ENCODE assay signal across 12 cellular contexts in genomic region chr19:11361037-11361770, GRCh38. TPM values are rescaled to one million over a fixed set of nuclear protein-coding genes. Genes with fewer than 3 reads are reported as not detected.
DNase-seq lines count a peak whose midpoint lies in the region; ATAC-seq, FAIRE-seq and TF ChIP-seq lines count a peak whose summit lies in the region.
"Had no signal": no experiment of that assay in that cellular context is flagged by ENCODE, and none has a peak within 500 bp of the region (broad histone marks: within the 10 kb centered on the region; RNA-seq: fewer than 3 reads in every experiment).

No MANE protein-coding gene starts in this region.

- H4K8ac ChIP-seq in H1 (ENCODE audit: extremely low read depth, insufficient read depth, low read length), result peak overlapping the region; percentile 4; the same call in 1 of the 2 replicates

- H2AFZ ChIP-seq in H1 (ENCODE audit: low read length), result peak overlapping the region; percentile 91; the same call in 1 of the 2 replicates

- H3K4me1 ChIP-seq in H1 (replicated peaks in 1 of 4; ENCODE audit: control insufficient read depth in 3 of 4, insufficient read depth in 4 of 4, low read length in 3 of 4) (peaks cover 0 to 9% (median 5%) of the 10 kb centered on the region in 4 experiments), lung (ENCODE audit: control insufficient read depth in 2 of 2, insufficient read depth in 2 of 2, low read length in 2 of 2) (peaks cover 0 to 6% of the 10 kb centered on the region in 2 donors), vagina (peaks cover 19% of the 10 kb centered on the region)

- H3K27ac ChIP-seq in H1 (ENCODE audit: low read depth, low read length), result 0 out of 2 replicates have a peak overlapping the region, but pooled peaks have one; percentile 19
- no peak overlapping the region for H3K27ac ChIP-seq in lung (ENCODE audit: low read depth in 1 of 2, low read length in 1 of 2)
- no peak overlapping the region for H3K27ac ChIP-seq in vagina
- H3K27ac ChIP-seq: suprapubic skin had no signal

- no peak overlapping the region for H4K5ac ChIP-seq in H1 (ENCODE audit: insufficient read length, low read depth, low read length)

- H3K36me3 ChIP-seq in H1 (ENCODE audit: control insufficient read depth in 2 of 4, insufficient read depth in 4 of 4, low read length in 3 of 4), result no peaks in the 10 kb centered on the region
- H3K36me3 ChIP-seq in lung (ENCODE audit: control insufficient read depth in 2 of 2, insufficient read depth in 2 of 2, low read length in 2 of 2), result peaks cover 0 to 37% of the 10 kb centered on the region in 2 donors
- H3K36me3 ChIP-seq in vagina, result peaks cover 0 to 5% of the 10 kb centered on the region in 2 donors

- peaks cover 10% of the 10 kb centered on the region; the same call in 1 of the 2 replicates for H3K23me2 ChIP-seq in H1 (ENCODE audit: low read depth, low read length)

- H3K23ac ChIP-seq in H1 (ENCODE audit: insufficient read length), result no peak overlapping the region

- H3K27me3 ChIP-seq in H1 (replicated peaks in 1 of 4; ENCODE audit: control insufficient read depth in 3 of 4, extremely low read depth in 1 of 4, insufficient read depth in 3 of 4, low read length in 3 of 4) (peaks cover 0 to 11% (median 5%) of the 10 kb centered on the region in 4 experiments; a peak in 3 of 7 replicates), lung (ENCODE audit: control insufficient read depth, insufficient read depth) (no peaks in the 10 kb centered on the region), vagina (no peaks in the 10 kb centered on the region)
- H3K27me3 ChIP-seq: suprapubic skin had no signal

- H3K4ac ChIP-seq in H1 (replicated peaks; ENCODE audit: insufficient read length, low read depth, low read length), result no peak overlapping the region

- H2BK15ac ChIP-seq in H1 (ENCODE audit: low read length), result peak overlapping the region; percentile 98; the same call in 1 of the 2 replicates

- H2BK20ac ChIP-seq in H1 (ENCODE audit: low read length), result no peak overlapping the region

- H3K9me3 ChIP-seq in H1 (ENCODE audit: insufficient read depth in 2 of 2, low read depth in 1 of 2, low read length in 1 of 2) (no peaks in the 10 kb centered on the region), lung (ENCODE audit: control insufficient read depth in 2 of 2, insufficient read depth in 1 of 2, low read length in 1 of 2) (peaks cover 0 to 1% of the 10 kb centered on the region in 2 donors), vagina (no peaks in the 10 kb centered on the region)
- H3K9me3 ChIP-seq: suprapubic skin had no signal

- H4K20me1 ChIP-seq in H1 (replicated peaks in 1 of 2; ENCODE audit: control insufficient read depth in 1 of 2, insufficient read depth in 2 of 2, low read length in 2 of 2), result peaks cover 0 to 2% of the 10 kb centered on the region in 2 experiments

- no peaks in the 10 kb centered on the region for H3K79me1 ChIP-seq in H1 (ENCODE audit: low read depth, low read length)

- intact Hi-C loops in vagina (cut with DNase I), result no loop called here
- intact Hi-C loops in activated T-helper 1 cell treated with anti-CD3 and anti-CD28 coated beads, Interleukin-12 subunit alpha, Interleukin-12 subunit beta, Interleukin-2, Interleukin-4 antibody, amounts not matched to agents 30 ng/mL and 10 ng/mL and 1 ng/mL, durations not matched to agents 14 hours and 24 hours and 36 hours (cut with micrococcal nuclease), result no loop called here

- 9% methylated on average over 38 of the region's 43 CpGs; no CpG with 5 or more reads in 1 of the 2 experiments for WGBS in H1 (ENCODE audit: extremely low coverage in 1 of 2, insufficient coverage in 1 of 2, insufficient read length in 1 of 2, insufficient replicate concordance in 2 of 2, low coverage in 1 of 2, low lambda C conversion rate in 2 of 2, missing lambda C conversion rate in 1 of 2), 2 experiments
- WGBS in lung, 2 donors, result 65 to 79% methylated on average over 43 of the region's 43 CpGs

- peak overlapping the region in 2 of 4 experiments; percentile 32 to 38; a peak in 3 of 7 replicates for H3K9ac ChIP-seq in H1 (replicated peaks in 1 of 4; ENCODE audit: extremely low read depth in 1 of 4, low read depth in 3 of 4, low read length in 3 of 4)

- POLR2A ChIA-PET in H1 (lab: Charles Lee; ENCODE audit: partially characterized antibody), result interaction anchor here (0.5 to 3.1 kb wide), 15 partner anchors 9 to 272 kb away, joined by 3 to 34 read pairs (median 4); partner anchors contain the start of genes EPOR, LDLR, RGL3 and SWSAP1

- peak overlapping the region; percentile 87; the same call in 1 of the 2 replicates for H2BK5ac ChIP-seq in H1 (ENCODE audit: low read depth, low read length)

- peak overlapping the region; percentile 46 to 62 (median 56) for H3K4me3 ChIP-seq in H1 (ENCODE audit: extremely low read depth in 1 of 4, insufficient read depth in 2 of 4, low read depth in 3 of 4, low read length in 4 of 4)
- no peak overlapping the region for H3K4me3 ChIP-seq in lung
- H3K4me3 ChIP-seq in vagina, result no peak overlapping the region
- H3K4me3 ChIP-seq: suprapubic skin had no signal

- H2BK12ac ChIP-seq in H1 (ENCODE audit: low read depth, low read length), result peak overlapping the region; percentile 75; the same call in 1 of the 2 replicates

- peak; percentile 94 for FAIRE-seq in H1 (lab: Jason Lieb, UNC)

- no peaks in the 10 kb centered on the region for H3K79me2 ChIP-seq in H1 (ENCODE audit: control insufficient read depth in 1 of 2, insufficient read depth in 2 of 2, low read length in 2 of 2)

- no peak overlapping the region for H3K4me3 Mint-ChIP-seq in activated T-helper 1 cell treated with anti-CD3 and anti-CD28 coated beads, Interleukin-12 subunit alpha, Interleukin-12 subunit beta, Interleukin-2, Interleukin-4 antibody, amounts not matched to agents 30 ng/mL and 10 ng/mL and 1 ng/mL, durations not matched to agents 14 hours and 24 hours and 36 hours
- H3K4me3 Mint-ChIP-seq: activated CD8-positive, alpha-beta T cell treated with anti-CD3 and anti-CD28 coated beads for 36 hours; CD8-positive, alpha-beta T cell had no signal

- peak in 1 of 2 experiments; percentile 46; a peak in 1 of 3 replicates for TF ChIP-seq POLR2A in H1 (IDR thresholded peaks at IDR 0.05; ENCODE audit: control extremely low read depth in 1 of 2, low read depth in 2 of 2, low read length in 2 of 2)
- TF ChIP-seq POLR2A in vagina (IDR thresholded peaks at IDR 0.05), result no peak

- no peak overlapping the region for H2BK120ac ChIP-seq in H1 (replicated peaks; ENCODE audit: low read depth, low read length)

- H3K27me3 Mint-ChIP-seq in activated T-helper 1 cell treated with anti-CD3 and anti-CD28 coated beads, Interleukin-12 subunit alpha, Interleukin-12 subunit beta, Interleukin-2, Interleukin-4 antibody, amounts not matched to agents 30 ng/mL and 10 ng/mL and 1 ng/mL, durations not matched to agents 14 hours and 24 hours and 36 hours (ENCODE audit: insufficient read depth), result peaks cover 11% of the 10 kb centered on the region

- H3K18ac ChIP-seq in H1 (ENCODE audit: extremely low read depth, low read length), result peak overlapping the region; percentile 79; the same call in 1 of the 2 replicates

- DNase-seq in AG08396 (ENCODE audit: low spot score) (peak; percentile 48), HT-29 (ENCODE audit: low spot score) (peak; percentile 57), H1 (ENCODE audit: low read depth in 1 of 2, low spot score in 2 of 2) (peak in 1 of 2 experiments; percentile 100), lung (ENCODE audit: low spot score) (peak; percentile 85), NCI-H1092 treated with DMSO at 0.1 percent for 48 hours (lab: John Stamatoyannopoulos, UW) (no peak), vagina (ENCODE audit: extremely low spot score in 2 of 2) (no peak)
- DNase-seq in activated T-helper 1 cell treated with anti-CD3 and anti-CD28 coated beads, Interleukin-12 subunit alpha, Interleukin-12 subunit beta, Interleukin-2, Interleukin-4 antibody, amounts not matched to agents 30 ng/mL and 10 ng/mL and 1 ng/mL, durations not matched to agents 14 hours and 24 hours and 36 hours (ENCODE audit: low spot score), result no peak
- DNase-seq in effector CD8-positive, alpha-beta T cell (lab: John Stamatoyannopoulos, UW), result no peak
- DNase-seq: activated CD8-positive, alpha-beta T cell treated with anti-CD3 and anti-CD28 coated beads for 36 hours; CD8-positive, alpha-beta T cell; SIG-M5 had no signal

- H3K14ac ChIP-seq in H1 (ENCODE audit: insufficient read length), result no peak overlapping the region

- peak; percentile 45 for ATAC-seq in lung (ENCODE audit: insufficient read depth, low FRiP score)
- ATAC-seq: activated CD8-positive, alpha-beta T cell treated with anti-CD3 and anti-CD28 coated beads for 36 hours; CD8-positive, alpha-beta T cell had no signal

- peak overlapping the region; percentile 92 to 96 for H3K4me2 ChIP-seq in H1 (ENCODE audit: insufficient read depth in 1 of 2, low read depth in 2 of 2, low read length in 2 of 2)

- CTCF ChIA-PET in H1 (lab: Charles Lee; ENCODE audit: partially characterized antibody), result interaction anchor here (1.1 to 2.8 kb wide), 13 partner anchors 9 to 121 kb away, joined by 3 to 26 read pairs (median 4); partner anchors contain the start of genes CCDC159, EPOR, ODAD3 and PRKCSH

- peak; percentile 19 to 44 (median 44); a peak in 3 of 4 replicates for TF ChIP-seq CTCF in H1 (IDR thresholded peaks at IDR 0.05; ENCODE audit: control extremely low read depth in 1 of 3, insufficient read depth in 1 of 3, low read depth in 1 of 3, low read length in 3 of 3)
- no peak for TF ChIP-seq CTCF in lung (IDR thresholded peaks at IDR 0.05; ENCODE audit: control extremely low read depth, extremely low read depth)
- no peak for TF ChIP-seq CTCF in vagina (IDR thresholded peaks at IDR 0.05)

- H3K27ac Mint-ChIP-seq in activated T-helper 1 cell treated with anti-CD3 and anti-CD28 coated beads, Interleukin-12 subunit alpha, Interleukin-12 subunit beta, Interleukin-2, Interleukin-4 antibody, amounts not matched to agents 30 ng/mL and 10 ng/mL and 1 ng/mL, durations not matched to agents 14 hours and 24 hours and 36 hours, result no peak overlapping the region
- H3K27ac Mint-ChIP-seq: activated CD8-positive, alpha-beta T cell treated with anti-CD3 and anti-CD28 coated beads for 36 hours; CD8-positive, alpha-beta T cell had no signal

- no peak for TF ChIP-seq EP300 in H1 (IDR thresholded peaks at IDR 0.05; ENCODE audit: borderline replicate concordance in 1 of 2, low read depth in 2 of 2, low read length in 2 of 2)

- H3K36me3 Mint-ChIP-seq in activated T-helper 1 cell treated with anti-CD3 and anti-CD28 coated beads, Interleukin-12 subunit alpha, Interleukin-12 subunit beta, Interleukin-2, Interleukin-4 antibody, amounts not matched to agents 30 ng/mL and 10 ng/mL and 1 ng/mL, durations not matched to agents 14 hours and 24 hours and 36 hours (ENCODE audit: low read depth), result no peaks in the 10 kb centered on the region

- no peak for TF ChIP-seq RAD21 in H1 (IDR thresholded peaks at IDR 0.05 in 1 of 2, conservative IDR thresholded peaks at IDR 0.05 in 1 of 2; ENCODE audit: low read depth in 2 of 2, low read length in 2 of 2)

- peaks cover 4% of the 10 kb centered on the region for H3K4me1 Mint-ChIP-seq in activated T-helper 1 cell treated with anti-CD3 and anti-CD28 coated beads, Interleukin-12 subunit alpha, Interleukin-12 subunit beta, Interleukin-2, Interleukin-4 antibody, amounts not matched to agents 30 ng/mL and 10 ng/mL and 1 ng/mL, durations not matched to agents 14 hours and 24 hours and 36 hours (ENCODE audit: low read depth)

- no peak overlapping the region for H3K56ac ChIP-seq in H1 (replicated peaks; ENCODE audit: insufficient read length, low read depth, low read length)

- peak overlapping the region; percentile 25 for H4K91ac ChIP-seq in H1 (replicated peaks; ENCODE audit: insufficient read length, low read length)

- H3K9me3 Mint-ChIP-seq in activated T-helper 1 cell treated with anti-CD3 and anti-CD28 coated beads, Interleukin-12 subunit alpha, Interleukin-12 subunit beta, Interleukin-2, Interleukin-4 antibody, amounts not matched to agents 30 ng/mL and 10 ng/mL and 1 ng/mL, durations not matched to agents 14 hours and 24 hours and 36 hours, result no peaks in the 10 kb centered on the region
- H3K9me3 Mint-ChIP-seq: activated CD8-positive, alpha-beta T cell treated with anti-CD3 and anti-CD28 coated beads for 36 hours; CD8-positive, alpha-beta T cell had no signal

- H2AK5ac ChIP-seq in H1 (ENCODE audit: low read depth, low read length), result no peak overlapping the region

RNA-seq across cellular contexts. Expression of gene PLPPR2, which starts 6.0 kb away (rescaled TPM):
- 1.7 and 3.6 TPM in 2 replicates for total RNA-seq in HT-29 (2014; rRNA removed; shearing (Covaris generic))
- 9.5 and 11.7 TPM in 2 replicates for total RNA-seq in H1 (2021; fragmentation: NEBNext Ultra II Directional; extraction: Animal tissue kit (Norgen Biotek cat#: 25700))
- polyA plus RNA-seq in H1 (2011; rRNA removed), result 7.2 and 14.9 TPM in 2 replicates
- 6.2 TPM for polyA plus RNA-seq in H1 (2011; cell fraction: cytosol; rRNA removed)
- polyA plus RNA-seq in H1 (2011; cell fraction: nucleus; rRNA removed), result 15.6 TPM
- 7.1 to 13.3 TPM (median 10.8 TPM) in 4 replicates for polyA plus RNA-seq in H1 (2012, experiment 1 of 2)
- polyA plus RNA-seq in H1 (2012, experiment 2 of 2), result 9.1 TPM
- 13.4 TPM for polyA plus RNA-seq in H1 (2013, experiment 1 of 2)
- polyA plus RNA-seq in H1 (2013, experiment 2 of 2), result 13.8 TPM
- 3.7 and 5.4 TPM in 2 replicates for polyA minus RNA-seq in H1 (2011; rRNA and poly(A)+ RNA removed)
- 5.9 TPM for polyA minus RNA-seq in H1 (2011; cell fraction: cytosol; rRNA and poly(A)+ RNA removed)
- 11.3 TPM for polyA minus RNA-seq in H1 (2011; cell fraction: nucleus; rRNA and poly(A)+ RNA removed)
- 10 to 100 TPM in 1 of 2 donors, 1 to 10 TPM in 1; 9.1 to 33.2 TPM for total RNA-seq in lung
- 10 to 100 TPM; 15.3 to 35.1 TPM for polyA plus RNA-seq in lung
- total RNA-seq in vagina, result 16.5 TPM
- 2.0 TPM in 2 replicates for total RNA-seq in activated T-helper 1 cell treated with anti-CD3 and anti-CD28 coated beads, Interleukin-12 subunit alpha, Interleukin-12 subunit beta, Interleukin-2, Interleukin-4 antibody, amounts not matched to agents 30 ng/mL and 10 ng/mL and 1 ng/mL, durations not matched to agents 14 hours and 24 hours and 36 hours

RNA-seq across cellular contexts. Expression of gene SWSAP1, which starts 13.3 kb away (rescaled TPM):
- 3.9 and 5.4 TPM in 2 replicates for total RNA-seq in HT-29 (2014; rRNA removed; shearing (Covaris generic))
- total RNA-seq in H1 (2021; fragmentation: NEBNext Ultra II Directional; extraction: Animal tissue kit (Norgen Biotek cat#: 25700)), result 3.1 and 3.2 TPM in 2 replicates
- polyA plus RNA-seq in H1 (2011; rRNA removed) (5.1 and 5.2 TPM in 2 replicates), lung (1 to 10 TPM; 3.5 to 4.0 TPM)
- polyA plus RNA-seq in H1 (2011; cell fraction: cytosol; rRNA removed), result 3.7 TPM
- polyA plus RNA-seq in H1 (2011; cell fraction: nucleus; rRNA removed), result 3.3 TPM
- 2.0 to 4.0 TPM (median 3.5 TPM) in 4 replicates for polyA plus RNA-seq in H1 (2012, experiment 1 of 2)
- polyA plus RNA-seq in H1 (2012, experiment 2 of 2), result 3.0 TPM
- 4.8 TPM for polyA plus RNA-seq in H1 (2013, experiment 1 of 2)
- polyA plus RNA-seq in H1 (2013, experiment 2 of 2), result 4.5 TPM
- polyA minus RNA-seq in H1 (2011; rRNA and poly(A)+ RNA removed), result 0.76 and 1.2 TPM in 2 replicates
- polyA minus RNA-seq in H1 (2011; cell fraction: cytosol; rRNA and poly(A)+ RNA removed), result 2.0 TPM
- polyA minus RNA-seq in H1 (2011; cell fraction: nucleus; rRNA and poly(A)+ RNA removed), result 2.6 TPM
- total RNA-seq in lung (1 to 10 TPM; 1.1 to 4.1 TPM), vagina (1.5 TPM)
- total RNA-seq in activated T-helper 1 cell treated with anti-CD3 and anti-CD28 coated beads, Interleukin-12 subunit alpha, Interleukin-12 subunit beta, Interleukin-2, Interleukin-4 antibody, amounts not matched to agents 30 ng/mL and 10 ng/mL and 1 ng/mL, durations not matched to agents 14 hours and 24 hours and 36 hours, result 3.2 and 3.9 TPM in 2 replicates

RNA-seq across cellular contexts. Expression of gene CCDC159, which starts 14.9 kb away (rescaled TPM):
- 3.5 and 9.2 TPM in 2 replicates for total RNA-seq in HT-29 (2014; rRNA removed; shearing (Covaris generic))
- 4.0 and 5.5 TPM in 2 replicates for total RNA-seq in H1 (2021; fragmentation: NEBNext Ultra II Directional; extraction: Animal tissue kit (Norgen Biotek cat#: 25700))
- 5.4 and 7.1 TPM in 2 replicates for polyA plus RNA-seq in H1 (2011; rRNA removed)
- polyA plus RNA-seq in H1 (2011; cell fraction: cytosol; rRNA removed), result 9.4 TPM
- polyA plus RNA-seq in H1 (2011; cell fraction: nucleus; rRNA removed), result 18.9 TPM
- 7.4 to 11.5 TPM (median 8.6 TPM) in 4 replicates for polyA plus RNA-seq in H1 (2012, experiment 1 of 2)
- 4.3 TPM for polyA plus RNA-seq in H1 (2012, experiment 2 of 2)
- polyA plus RNA-seq in H1 (2013, experiment 1 of 2), result 4.5 TPM
- polyA plus RNA-seq in H1 (2013, experiment 2 of 2), result 4.3 TPM
- 5.1 and 6.5 TPM in 2 replicates for polyA minus RNA-seq in H1 (2011; rRNA and poly(A)+ RNA removed)
- not detected for polyA minus RNA-seq in H1 (2011; cell fraction: cytosol; rRNA and poly(A)+ RNA removed)
- polyA minus RNA-seq in H1 (2011; cell fraction: nucleus; rRNA and poly(A)+ RNA removed), result 2.9 TPM
- total RNA-seq in lung, result 10 to 100 TPM; 25.8 to 26.5 TPM
- 10 to 100 TPM; 40.9 to 55.2 TPM for polyA plus RNA-seq in lung
- 24.1 TPM for total RNA-seq in vagina
- 10.7 and 14.4 TPM in 2 replicates for total RNA-seq in activated T-helper 1 cell treated with anti-CD3 and anti-CD28 coated beads, Interleukin-12 subunit alpha, Interleukin-12 subunit beta, Interleukin-2, Interleukin-4 antibody, amounts not matched to agents 30 ng/mL and 10 ng/mL and 1 ng/mL, durations not matched to agents 14 hours and 24 hours and 36 hours

RNA-seq across cellular contexts. Expression of gene TMEM205, which starts 15.1 kb away (rescaled TPM):
- total RNA-seq in HT-29 (2014; rRNA removed; shearing (Covaris generic)), result 81.5 and 97.3 TPM in 2 replicates
- 73.5 and 78.2 TPM in 2 replicates for total RNA-seq in H1 (2021; fragmentation: NEBNext Ultra II Directional; extraction: Animal tissue kit (Norgen Biotek cat#: 25700))
- 423 and 441 TPM in 2 replicates for polyA plus RNA-seq in H1 (2011; rRNA removed)
- 322 TPM for polyA plus RNA-seq in H1 (2011; cell fraction: cytosol; rRNA removed)
- 202 TPM for polyA plus RNA-seq in H1 (2011; cell fraction: nucleus; rRNA removed)
- 102 to 132 TPM (median 127 TPM) in 4 replicates for polyA plus RNA-seq in H1 (2012, experiment 1 of 2)
- polyA plus RNA-seq in H1 (2012, experiment 2 of 2), result 255 TPM
- polyA plus RNA-seq in H1 (2013, experiment 1 of 2), result 177 TPM
- polyA plus RNA-seq in H1 (2013, experiment 2 of 2), result 224 TPM
- 91.8 and 113 TPM in 2 replicates for polyA minus RNA-seq in H1 (2011; rRNA and poly(A)+ RNA removed)
- 47.5 TPM for polyA minus RNA-seq in H1 (2011; cell fraction: cytosol; rRNA and poly(A)+ RNA removed)
- 32.8 TPM for polyA minus RNA-seq in H1 (2011; cell fraction: nucleus; rRNA and poly(A)+ RNA removed)
- 100 to 1,000 TPM; 101 to 125 TPM for total RNA-seq in lung
- 100 to 1,000 TPM; 129 to 166 TPM for polyA plus RNA-seq in lung
- total RNA-seq in vagina, result 173 TPM
- 26.6 and 31.2 TPM in 2 replicates for total RNA-seq in activated T-helper 1 cell treated with anti-CD3 and anti-CD28 coated beads, Interleukin-12 subunit alpha, Interleukin-12 subunit beta, Interleukin-2, Interleukin-4 antibody, amounts not matched to agents 30 ng/mL and 10 ng/mL and 1 ng/mL, durations not matched to agents 14 hours and 24 hours and 36 hours

RNA-seq across cellular contexts. Expression of gene RAB3D, which starts 21.7 kb away (rescaled TPM):
- 17.5 and 20.5 TPM in 2 replicates for total RNA-seq in HT-29 (2014; rRNA removed; shearing (Covaris generic))
- total RNA-seq in H1 (2021; fragmentation: NEBNext Ultra II Directional; extraction: Animal tissue kit (Norgen Biotek cat#: 25700)), result 23.8 and 24.4 TPM in 2 replicates
- polyA plus RNA-seq in H1 (2011; rRNA removed) (17.8 and 23.3 TPM in 2 replicates), lung (10 to 100 TPM; 16.0 to 18.6 TPM)
- polyA plus RNA-seq in H1 (2011; cell fraction: cytosol; rRNA removed), result 21.0 TPM
- polyA plus RNA-seq in H1 (2011; cell fraction: nucleus; rRNA removed), result 18.3 TPM
- 7.8 to 9.9 TPM (median 8.2 TPM) in 4 replicates for polyA plus RNA-seq in H1 (2012, experiment 1 of 2)
- polyA plus RNA-seq in H1 (2012, experiment 2 of 2), result 5.7 TPM
- 8.5 TPM for polyA plus RNA-seq in H1 (2013, experiment 1 of 2)
- 8.8 TPM for polyA plus RNA-seq in H1 (2013, experiment 2 of 2)
- 108 and 115 TPM in 2 replicates for polyA minus RNA-seq in H1 (2011; rRNA and poly(A)+ RNA removed)
- polyA minus RNA-seq in H1 (2011; cell fraction: cytosol; rRNA and poly(A)+ RNA removed), result 24.9 TPM
- 17.5 TPM for polyA minus RNA-seq in H1 (2011; cell fraction: nucleus; rRNA and poly(A)+ RNA removed)
- total RNA-seq in lung (10 to 100 TPM; 28.0 to 73.2 TPM), vagina (33.9 TPM)
- 5.9 and 6.9 TPM in 2 replicates for total RNA-seq in activated T-helper 1 cell treated with anti-CD3 and anti-CD28 coated beads, Interleukin-12 subunit alpha, Interleukin-12 subunit beta, Interleukin-2, Interleukin-4 antibody, amounts not matched to agents 30 ng/mL and 10 ng/mL and 1 ng/mL, durations not matched to agents 14 hours and 24 hours and 36 hours

Comparison
In these comparisons a context has a peak if more than half of its experiments do, and no peak if none do; other contexts are left out.
1. DNase-seq: peak in AG08396 (single experiment), HT-29 (single experiment) and lung (single experiment); none in NCI-H1092 treated with DMSO at 0.1 percent for 48 hours (single experiment), vagina (0 of 2), activated T-helper 1 cell treated with anti-CD3 and anti-CD28 coated beads, Interleukin-12 subunit alpha, Interleukin-12 subunit beta, Interleukin-2, Interleukin-4 antibody, amounts not matched to agents 30 ng/mL and 10 ng/mL and 1 ng/mL, durations not matched to agents 14 hours and 24 hours and 36 hours (single experiment) and effector CD8-positive, alpha-beta T cell (single experiment).
2. H3K4me3 ChIP-seq: peak in H1 (4 of 4); none in lung (single experiment) and vagina (0 of 2).
3. CTCF ChIP-seq: peak in H1 (3 of 3); none in lung (single experiment) and vagina (0 of 3).